In the genomic region with DNA sequence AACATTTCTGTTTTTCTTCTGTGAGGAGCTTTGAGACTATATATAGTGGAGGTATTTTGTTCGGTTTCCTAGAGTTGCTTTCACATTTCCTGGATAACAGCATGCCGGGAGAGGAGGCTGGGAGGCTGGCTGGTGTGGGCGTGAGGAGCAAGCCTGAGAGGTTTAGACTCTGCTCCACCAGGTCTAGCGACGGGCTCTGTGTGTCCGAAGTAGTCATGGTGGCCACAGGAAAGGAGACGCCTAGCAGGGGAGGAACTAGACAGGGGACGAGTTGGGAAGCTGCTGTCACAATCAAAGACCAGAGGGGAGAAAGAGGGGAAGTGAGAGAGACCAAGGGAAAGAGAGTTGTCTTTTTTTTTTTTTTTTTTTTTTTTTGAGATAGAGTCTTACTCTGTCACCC, we compare ENCODE assay signal across 19 cellular contexts. TPM values are rescaled to one million over a fixed set of nuclear protein-coding genes. Genes with fewer than 3 reads are reported as not detected.
A peak's percentile ranks its signal among the peaks of the same experiment; 100 is the strongest.
DNase-seq lines count a peak whose midpoint lies in the region; ATAC-seq and TF ChIP-seq lines count a peak whose summit lies in the region.
"Had no signal": no experiment of that assay in that cellular context is flagged by ENCODE, and none has a peak within 500 bp of the region (broad histone marks: within the 10 kb centered on the region; RNA-seq: fewer than 3 reads in every experiment).

No MANE protein-coding gene starts in this region.

- H3K4me1 ChIP-seq in heart right ventricle (peaks cover 7 to 74% (median 50%) of the 10 kb centered on the region in 9 donors), neutrophil (ENCODE audit: control insufficient read depth in 1 of 2, insufficient read depth in 1 of 2, low read depth in 1 of 2, low read length in 1 of 2) (peaks cover 67 to 68% of the 10 kb centered on the region in 2 experiments)

- TF ChIP-seq CTCF in heart right ventricle (IDR thresholded peaks at IDR 0.05), result no peak
- no peak for TF ChIP-seq CTCF in neutrophil (IDR thresholded peaks at IDR 0.05)

- no peaks in the 10 kb centered on the region for H3K9me3 ChIP-seq in heart right ventricle
- no peaks in the 10 kb centered on the region for H3K9me3 ChIP-seq in neutrophil
- H3K9me3 ChIP-seq: breast epithelium, Caco-2 had no signal

- H3K27ac ChIP-seq in heart right ventricle (peak overlapping the region in 7 of 10 donors; percentile 42 to 88 (median 69)), neutrophil (peak overlapping the region; percentile 71)
- H3K27ac ChIP-seq: breast epithelium, SK-N-MC had no signal

- intact Hi-C loops in heart right ventricle (cut with DNase I), result loop anchor here in 2 of 10 donors (10.0 kb wide), 1 partner anchor 48 kb away; no protein-coding TSS in a partner anchor

- no peaks in the 10 kb centered on the region for H3K27me3 ChIP-seq in heart right ventricle
- H3K27me3 ChIP-seq in neutrophil, result no peaks in the 10 kb centered on the region
- H3K27me3 ChIP-seq: breast epithelium had no signal

- 61% methylated on average over 8 of the region's 8 CpGs for WGBS in heart right ventricle, 2 donors

- DNase-seq in GDM1 (lab: John Stamatoyannopoulos, UW), result peak; percentile 27
- DNase-seq in SIG-M5 (lab: John Stamatoyannopoulos, UW), result peak; percentile 16
- DNase-seq in heart right ventricle, result no peak
- no peak for DNase-seq in iPS-NIHi7 (ENCODE audit: extremely low spot score)
- no peak for DNase-seq in cerebellar nuclear complex (lab: John Stamatoyannopoulos, UW)
- DNase-seq: activated CD4-positive, alpha-beta T cell treated with anti-CD3 and anti-CD28 coated beads, Interleukin-2, amount 50 U/mL, for 1 hour; activated naive CD8-positive, alpha-beta T cell treated with anti-CD3 and anti-CD28 coated beads, Interleukin-2, amount 10 ng/mL, durations not matched to agents 7 days and 5 days; activated T-cell treated with anti-CD3 and anti-CD28 coated beads, Interleukin-2, amount 50 U/mL, for 1 hour; Caco-2; effector memory CD8-positive, alpha-beta T cell; Karpas-422; left colon; natural killer cell; NCI-H510A treated with DMSO at 0.1 percent for 48 hours had no signal

- ATAC-seq in heart right ventricle (peak in 2 of 8 donors; percentile 19 to 28), GM19455 (IDR thresholded peaks at IDR 0.05; ENCODE audit: unreplicated experiment) (no peak), HG02763 (IDR thresholded peaks at IDR 0.05; ENCODE audit: unreplicated experiment) (no peak)
- ATAC-seq: effector memory CD8-positive, alpha-beta T cell; left colon had no signal

- no peaks in the 10 kb centered on the region for H3K36me3 ChIP-seq in heart right ventricle
- H3K36me3 ChIP-seq in neutrophil, result no peaks in the 10 kb centered on the region
- H3K36me3 ChIP-seq: breast epithelium had no signal

- H3K4me3 ChIP-seq in heart right ventricle (no peak overlapping the region), neutrophil (ENCODE audit: low read depth in 1 of 2, low read length in 1 of 2) (no peak overlapping the region)
- H3K4me3 ChIP-seq: breast epithelium, SK-N-MC had no signal

RNA-seq across cellular contexts. Expression of a gene that starts 19.6 kb away (rescaled TPM):
- 10 to 100 TPM; 17.1 to 42.8 (median 23.0) TPM for total RNA-seq in heart right ventricle
- 1 to 10 TPM; 6.1 to 7.3 TPM for polyA plus RNA-seq in heart right ventricle

RNA-seq across cellular contexts. Expression of a gene that starts 33.7 kb away (rescaled TPM):
- total RNA-seq in heart right ventricle, result not detected
- polyA plus RNA-seq in heart right ventricle, result not detected
- total RNA-seq: activated naive CD8-positive, alpha-beta T cell treated with anti-CD3 and anti-CD28 coated beads, Interleukin-2, amount 10 ng/mL, durations not matched to agents 7 days and 5 days; natural killer cell had no signal

Comparison
In these comparisons a context has a peak if more than half of its experiments do, and no peak if none do; other contexts are left out.
1. DNase-seq: peak in GDM1 (single experiment) and SIG-M5 (single experiment); none in heart right ventricle (0 of 2), iPS-NIHi7 (single experiment) and cerebellar nuclear complex (0 of 2).